In genomic region chr11:61897387-61898246, GRCh38 we compare ENCODE assay signal across 9 cellular contexts. TPM values are rescaled to one million over a fixed set of nuclear protein-coding genes. Genes with fewer than 3 reads are reported as not detected.
DNase-seq lines count a peak whose midpoint lies in the region; ATAC-seq and TF ChIP-seq lines count a peak whose summit lies in the region.
"Had no signal": no experiment of that assay in that cellular context is flagged by ENCODE, and none has a peak within 500 bp of the region (broad histone marks: within the 10 kb centered on the region; RNA-seq: fewer than 3 reads in every experiment).

No MANE protein-coding gene starts in this region.

- intact Hi-C loops in right cardiac atrium (cut with DNase I) (loop anchor here (2.0 to 10.0 kb wide), 6 partner anchors 49 to 210 kb away; partner anchors contain the start of genes FEN1 (in 1 of the 4) and TMEM258 (in 1 of the 4)), sciatic nerve (cut with DNase I) (loop anchor here (2.0 to 5.0 kb wide), 2 partner anchors 50 to 185 kb away; no protein-coding TSS in a partner anchor)

- H3K27ac ChIP-seq in right cardiac atrium (ENCODE audit: low read length) = no peak overlapping the region

- no peaks in the 10 kb centered on the region for H3K9me3 Mint-ChIP-seq in T-helper 2 cell treated with Interferon-gamma antibody and Interleukin-4, amounts not matched to agents 5 μg/mL and 100 μg/mL, for 36 hours

- ATAC-seq in right cardiac atrium = peak; percentile 50 to 74
- ATAC-seq in sciatic nerve = peak; percentile 71
- no peak for ATAC-seq in HG02973 (IDR thresholded peaks at IDR 0.05; ENCODE audit: unreplicated experiment)
- no peak for ATAC-seq in HG02981 (IDR thresholded peaks at IDR 0.05; ENCODE audit: unreplicated experiment)

- no peak overlapping the region for H3K27ac Mint-ChIP-seq in T-helper 2 cell treated with Interferon-gamma antibody and Interleukin-4, amounts not matched to agents 5 μg/mL and 100 μg/mL, for 36 hours

- H3K4me3 ChIP-seq in GM12864 (ENCODE audit: low read depth, low read length) (no peak overlapping the region), right cardiac atrium (ENCODE audit: low read length) (no peak overlapping the region)

- no peak for DNase-seq in GM12864 (ENCODE audit: low read depth)
- peak; percentile 65 for DNase-seq in NCI-H1092 treated with DMSO at 0.1 percent for 48 hours (lab: John Stamatoyannopoulos, UW)
- peak; percentile 58 for DNase-seq in T-helper 2 cell treated with Interferon-gamma antibody and Interleukin-4, amounts not matched to agents 5 μg/mL and 100 μg/mL, for 36 hours (ENCODE audit: low spot score)
- peak in 52 of 56 donors; percentile 15 to 86 (median 64) for DNase-seq in amygdala (lab: John Stamatoyannopoulos, UW)
- peak; percentile 77 to 90 (median 88) for DNase-seq in right cardiac atrium
- peak; percentile 89 for DNase-seq in sciatic nerve (ENCODE audit: low spot score)

- peaks cover 2% of the 10 kb centered on the region for H3K4me1 Mint-ChIP-seq in T-helper 2 cell treated with Interferon-gamma antibody and Interleukin-4, amounts not matched to agents 5 μg/mL and 100 μg/mL, for 36 hours (ENCODE audit: low read depth)

- WGBS in right cardiac atrium = 73% methylated on average over 17 of the region's 17 CpGs

- H3K36me3 Mint-ChIP-seq in T-helper 2 cell treated with Interferon-gamma antibody and Interleukin-4, amounts not matched to agents 5 μg/mL and 100 μg/mL, for 36 hours (ENCODE audit: low read depth) = no peaks in the 10 kb centered on the region

- peak; percentile 92 for TF ChIP-seq CTCF in GM12864 (IDR thresholded peaks at IDR 0.05; ENCODE audit: low read depth, low read length, missing control alignments)

- H3K4me3 Mint-ChIP-seq in T-helper 2 cell treated with Interferon-gamma antibody and Interleukin-4, amounts not matched to agents 5 μg/mL and 100 μg/mL, for 36 hours = no peak overlapping the region

- no peaks in the 10 kb centered on the region for H3K9me3 ChIP-seq in right cardiac atrium (ENCODE audit: control insufficient read depth, low read length)

- H3K27me3 Mint-ChIP-seq in T-helper 2 cell treated with Interferon-gamma antibody and Interleukin-4, amounts not matched to agents 5 μg/mL and 100 μg/mL, for 36 hours (ENCODE audit: low read depth) = peaks cover 3% of the 10 kb centered on the region

- H3K27me3 ChIP-seq in right cardiac atrium (ENCODE audit: control insufficient read depth, insufficient read depth) = no peaks in the 10 kb centered on the region

- no peaks in the 10 kb centered on the region for H3K4me1 ChIP-seq in right cardiac atrium (ENCODE audit: control insufficient read depth, insufficient read depth, low read length)

RNA-seq across cellular contexts. Expression of gene FADS3, which starts 6.3 kb away (rescaled TPM):
- total RNA-seq in right cardiac atrium = 10 to 100 TPM; 37.5 to 50.1 (median 42.5) TPM
- 43.1 TPM for polyA plus RNA-seq in right cardiac atrium
- total RNA-seq in sciatic nerve = 127 TPM

RNA-seq across cellular contexts. Expression of gene RAB3IL1, which starts 19.7 kb away (rescaled TPM):
- 10 to 100 TPM; 12.0 to 18.9 (median 14.9) TPM for total RNA-seq in right cardiac atrium
- 9.7 TPM for polyA plus RNA-seq in right cardiac atrium
- 70.5 TPM for total RNA-seq in sciatic nerve

RNA-seq across cellular contexts. Expression of gene BEST1, which starts 52.5 kb away (rescaled TPM):
- total RNA-seq in right cardiac atrium (1 to 10 TPM; 2.9 to 4.6 (median 3.2) TPM), sciatic nerve (31.3 TPM)
- polyA plus RNA-seq in right cardiac atrium = 4.6 TPM
- total RNA-seq: glomerular endothelial cell had no signal

Comparison
In these comparisons a context has a peak if more than half of its experiments do, and no peak if none do; other contexts are left out.
1. ATAC-seq: peak in right cardiac atrium (2 of 2) and sciatic nerve (single experiment); none in HG02973 (single experiment) and HG02981 (single experiment).